Comparison of ENCODE assay signal across 16 cellular contexts in the genomic region with DNA sequence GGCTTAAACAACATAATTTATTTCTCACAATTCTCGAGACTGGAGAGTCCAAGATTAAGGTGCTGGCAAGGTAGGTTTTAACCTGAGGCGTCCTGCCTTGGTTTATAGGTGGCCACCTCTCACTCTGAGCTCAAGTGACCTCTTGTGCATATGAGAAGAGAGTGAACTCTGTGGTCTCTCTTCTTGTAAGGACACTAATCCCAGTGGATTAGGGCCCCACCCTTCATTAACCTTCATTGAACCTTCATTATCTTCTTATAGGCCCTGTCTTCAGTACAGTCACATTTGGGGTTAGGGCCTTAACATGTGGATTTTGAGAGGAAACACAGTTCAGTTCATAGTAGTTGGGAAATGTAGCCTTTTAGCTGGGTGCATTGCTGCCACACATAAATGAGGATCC.
"Had no signal": no experiment of that assay in that cellular context is flagged by ENCODE, and none has a peak within 500 bp of the region (broad histone marks: within the 10 kb centered on the region; RNA-seq: fewer than 3 reads in every experiment).

No MANE protein-coding gene starts in this region.

- H3K9me3 Mint-ChIP-seq: endodermal cell had no signal

- H3K4me1 Mint-ChIP-seq: nephron had no signal

- H3K4me3 Mint-ChIP-seq: endodermal cell, nephron had no signal

- DNase-seq: effector CD4-positive, alpha-beta T cell; endodermal cell; heart left ventricle; hippocampal formation; mammary epithelial cell; occipital lobe; psoas muscle; retina; stimulated activated CD4-positive, alpha-beta T cell treated with anti-CD3 and anti-CD28 coated beads, Interleukin-2, amount 100 ng/mL, for 24 hours; stimulated activated CD4-positive, alpha-beta T cell treated with anti-CD3 and anti-CD28 coated beads, Interleukin-4, amount 100 ng/mL, for 4 hours; stimulated activated naive CD4-positive, alpha-beta T cell; stomach; trophoblast cell had no signal

- ATAC-seq: heart left ventricle, left lobe of liver, psoas muscle, sciatic nerve had no signal

- H3K27ac Mint-ChIP-seq: endodermal cell, nephron had no signal
